8 cellular contexts compared by ENCODE assay signal in genomic region chr19:7348587-7349230, GRCh38. TPM values are rescaled to one million over a fixed set of nuclear protein-coding genes. Genes with fewer than 3 reads are reported as not detected.
DNase-seq lines count a peak whose midpoint lies in the region; ATAC-seq and TF ChIP-seq lines count a peak whose summit lies in the region.

Gene ARHGEF18 (plus strand): TSS chr19:7348937. CDS start chr19:7362891, 13,954 bp downstream.

- intact Hi-C loops in sciatic nerve (cut with DNase I): no loop called here

- DNase-seq in A172 (ENCODE audit: low spot score) (no peak), LHCN-M2 (ENCODE audit: low read depth) (no peak), fibroblast of the aortic adventitia (ENCODE audit: low read depth) (no peak), sciatic nerve (ENCODE audit: low spot score) (peak; percentile 54), kidney glomerular epithelial cell (lab: John Stamatoyannopoulos, UW) (no peak)
- DNase-seq in activated CD8-positive, alpha-beta memory T cell treated with anti-CD3 and anti-CD28 coated beads for 24 hours: peak; percentile 87

- ATAC-seq in sciatic nerve (peak; percentile 62), HG02852 (IDR thresholded peaks at IDR 0.05; ENCODE audit: unreplicated experiment) (no peak), HG03139 (IDR thresholded peaks at IDR 0.05; ENCODE audit: unreplicated experiment) (no peak)

- H3K4me3 ChIP-seq in fibroblast of the aortic adventitia (ENCODE audit: low read depth, low read length): no peak within 1 kb of the TSS

- TF ChIP-seq CTCF in fibroblast of the aortic adventitia (IDR thresholded peaks at IDR 0.05; ENCODE audit: insufficient read depth, low read length): no peak

RNA-seq across cellular contexts. Expression of gene ARHGEF18, which starts in this region (rescaled TPM):
- total RNA-seq in A172 (2014; rRNA removed; shearing (Covaris generic)): 29.0 and 35.7 TPM in 2 replicates
- total RNA-seq in LHCN-M2 (2014; rRNA removed) (51.4 and 54.0 TPM in 2 replicates), fibroblast of the aortic adventitia (ENCODE audit: low replicate concordance) (21.2 and 22.3 TPM in 2 replicates), sciatic nerve (25.7 TPM)
- 45.4 TPM for polyA plus RNA-seq in LHCN-M2 (2012)

Comparison
In these comparisons a context has a peak if more than half of its experiments do, and no peak if none do; other contexts are left out.
1. DNase-seq: peak in activated CD8-positive, alpha-beta memory T cell treated with anti-CD3 and anti-CD28 coated beads for 24 hours (single experiment) and sciatic nerve (single experiment); none in A172 (single experiment), LHCN-M2 (single experiment), fibroblast of the aortic adventitia (single experiment) and kidney glomerular epithelial cell (single experiment).